ENCODE assay signal across 22 cellular contexts in the genomic region with DNA sequence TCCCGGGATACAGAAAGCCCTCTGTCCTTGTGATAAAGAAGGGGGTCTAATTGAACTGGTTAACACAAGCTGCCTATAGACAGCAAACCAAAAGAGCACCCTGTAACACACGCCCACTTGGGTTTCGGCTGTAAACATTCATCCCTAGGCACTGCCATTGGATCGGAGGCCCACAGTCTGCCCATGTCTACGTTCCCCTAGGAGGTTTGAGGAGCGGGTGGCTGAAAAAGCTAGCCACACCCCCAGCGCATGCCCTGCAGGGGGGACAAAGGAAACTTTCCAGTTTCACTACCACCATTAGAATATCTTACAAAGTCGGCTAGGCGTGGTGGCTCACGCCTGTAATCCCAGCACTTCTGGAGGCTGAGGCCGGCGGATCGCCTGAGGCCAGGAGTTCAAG.
"Had no signal": no experiment of that assay in that cellular context is flagged by ENCODE, and none has a peak within 500 bp of the region (broad histone marks: within the 10 kb centered on the region; RNA-seq: fewer than 3 reads in every experiment).

No MANE protein-coding gene starts in this region.

- H3K9me3 ChIP-seq: lower lobe of right lung, prostate gland, right atrium auricular region, thoracic aorta, upper lobe of right lung had no signal

- ATAC-seq: activated naive CD8-positive, alpha-beta T cell treated with anti-CD3 and anti-CD28 coated beads, Interleukin-2, amount 50 U/mL, for 24 hours; lower lobe of right lung; stimulated activated memory B cell treated with anti-CD40 and anti-IgM and Interleukin-4, amounts not matched to agents 10 μg/mL and 1 μg/mL and 100 μg/mL, for 72 hours; upper lobe of right lung had no signal

- H3K9me3 Mint-ChIP-seq: activated naive CD4-positive, alpha-beta T cell treated with anti-CD3 and anti-CD28 coated beads, Interleukin-2, amount 10 ng/mL, durations not matched to agents 7 days and 5 days; stimulated activated memory B cell treated with anti-CD40 and anti-IgM and Interleukin-4, amounts not matched to agents 10 μg/mL and 1 μg/mL and 100 μg/mL, for 72 hours had no signal

- H3K4me1 ChIP-seq: lower lobe of right lung, prostate gland, right atrium auricular region, upper lobe of right lung had no signal

- H3K4me3 Mint-ChIP-seq: activated naive CD4-positive, alpha-beta T cell treated with anti-CD3 and anti-CD28 coated beads, Interleukin-2, amount 10 ng/mL, durations not matched to agents 7 days and 5 days; activated naive CD8-positive, alpha-beta T cell treated with anti-CD3 and anti-CD28 coated beads, Interleukin-2, amount 50 U/mL, for 24 hours; stimulated activated memory B cell treated with anti-CD40 and anti-IgM and Interleukin-4, amounts not matched to agents 10 μg/mL and 1 μg/mL and 100 μg/mL, for 72 hours had no signal

- H3K4me3 ChIP-seq: dorsolateral prefrontal cortex, lower lobe of right lung, prostate gland, right atrium auricular region, thoracic aorta, upper lobe of right lung had no signal

- H3K27me3 Mint-ChIP-seq: activated naive CD4-positive, alpha-beta T cell treated with anti-CD3 and anti-CD28 coated beads, Interleukin-2, amount 10 ng/mL, durations not matched to agents 7 days and 5 days; activated naive CD8-positive, alpha-beta T cell treated with anti-CD3 and anti-CD28 coated beads, Interleukin-2, amount 50 U/mL, for 24 hours; stimulated activated memory B cell treated with anti-CD40 and anti-IgM and Interleukin-4, amounts not matched to agents 10 μg/mL and 1 μg/mL and 100 μg/mL, for 72 hours had no signal

- H3K27ac Mint-ChIP-seq: activated naive CD4-positive, alpha-beta T cell treated with anti-CD3 and anti-CD28 coated beads, Interleukin-2, amount 10 ng/mL, durations not matched to agents 7 days and 5 days; activated naive CD8-positive, alpha-beta T cell treated with anti-CD3 and anti-CD28 coated beads, Interleukin-2, amount 50 U/mL, for 24 hours; stimulated activated memory B cell treated with anti-CD40 and anti-IgM and Interleukin-4, amounts not matched to agents 10 μg/mL and 1 μg/mL and 100 μg/mL, for 72 hours had no signal

- H3K4me1 Mint-ChIP-seq: activated naive CD8-positive, alpha-beta T cell treated with anti-CD3 and anti-CD28 coated beads, Interleukin-2, amount 50 U/mL, for 24 hours; stimulated activated memory B cell treated with anti-CD40 and anti-IgM and Interleukin-4, amounts not matched to agents 10 μg/mL and 1 μg/mL and 100 μg/mL, for 72 hours had no signal

- H3K36me3 ChIP-seq: brain microvascular endothelial cell, lower lobe of right lung, prostate gland, right atrium auricular region, thoracic aorta, upper lobe of right lung had no signal

- H3K27ac ChIP-seq: brain microvascular endothelial cell, dorsolateral prefrontal cortex, lower lobe of right lung, prostate gland, right atrium auricular region, thoracic aorta, upper lobe of right lung had no signal

- H3K36me3 Mint-ChIP-seq: activated naive CD4-positive, alpha-beta T cell treated with anti-CD3 and anti-CD28 coated beads, Interleukin-2, amount 10 ng/mL, durations not matched to agents 7 days and 5 days; stimulated activated memory B cell treated with anti-CD40 and anti-IgM and Interleukin-4, amounts not matched to agents 10 μg/mL and 1 μg/mL and 100 μg/mL, for 72 hours had no signal

- DNase-seq: activated CD4-positive, CD25-positive, alpha-beta regulatory T cell treated with anti-CD3 and anti-CD28 coated beads, Interleukin-2, amount 50 U/mL, for 72 hours; activated CD8-positive, alpha-beta memory T cell treated with anti-CD3 and anti-CD28 coated beads for 24 hours; activated CD8-positive, alpha-beta memory T cell treated with anti-CD3 and anti-CD28 coated beads, Interleukin-2, amount 50 U/mL, for 48 hours; activated effector memory CD4-positive, alpha-beta T cell treated with Interleukin-2 at 50 U/mL for 16 hours; activated naive CD4-positive, alpha-beta T cell treated with anti-CD3 and anti-CD28 coated beads, Interleukin-2, amount 10 ng/mL, durations not matched to agents 7 days and 5 days; activated naive CD8-positive, alpha-beta T cell treated with anti-CD3 and anti-CD28 coated beads, Interleukin-2, amount 50 U/mL, for 24 hours; activated T-cell treated with anti-CD3 and anti-CD28 coated beads, Interleukin-2, amount 50 U/mL, for 48 hours; aorta; brain microvascular endothelial cell; central memory CD4-positive, alpha-beta T cell; dorsolateral prefrontal cortex; erythroblast; lower lobe of right lung; midbrain; stimulated activated CD4-positive, alpha-beta T cell treated with anti-CD3 and anti-CD28 coated beads, Interleukin-15, amount 100 ng/mL, for 24 hours; stimulated activated CD4-positive, alpha-beta T cell treated with anti-CD3 and anti-CD28 coated beads, Interleukin-4, amount 100 ng/mL, for 4 hours; T1000; upper lobe of right lung had no signal

- H3K27me3 ChIP-seq: brain microvascular endothelial cell, right atrium auricular region had no signal
